ENCODE assay signal across 12 cellular contexts in the genomic region with DNA sequence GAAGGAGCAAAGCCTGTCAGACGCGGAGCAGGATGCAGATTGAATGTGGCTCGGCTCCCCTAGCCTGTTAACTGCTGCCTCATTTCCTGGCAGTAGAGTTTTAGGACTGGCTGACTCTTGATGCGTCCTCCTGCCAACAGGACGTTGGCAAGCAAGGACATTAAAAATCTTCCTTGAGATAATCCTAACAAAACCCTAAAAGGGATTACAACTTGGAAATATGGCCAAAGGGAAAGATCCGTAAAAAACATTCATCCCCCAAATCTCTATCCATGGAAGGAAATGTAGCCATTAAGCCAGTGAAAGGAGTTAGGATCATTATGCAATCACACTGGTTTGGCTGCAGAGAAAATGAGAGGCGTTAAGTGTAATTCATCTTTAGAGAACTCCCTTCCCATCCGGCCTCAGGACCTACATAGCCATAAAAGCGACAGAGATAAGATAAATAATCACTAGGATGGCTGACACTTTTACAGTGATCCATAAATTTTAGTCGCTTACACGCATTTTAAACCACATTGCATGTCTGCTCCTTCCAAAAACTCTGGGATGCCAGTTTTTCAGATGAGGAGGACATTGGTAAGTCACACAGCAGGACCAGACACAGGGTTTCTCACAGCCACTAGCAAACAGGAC. TPM values are rescaled to one million over a fixed set of nuclear protein-coding genes. Genes with fewer than 3 reads are reported as not detected.
DNase-seq lines count a peak whose midpoint lies in the region; ATAC-seq, FAIRE-seq and TF ChIP-seq lines count a peak whose summit lies in the region.
"Had no signal": no experiment of that assay in that cellular context is flagged by ENCODE, and none has a peak within 500 bp of the region (broad histone marks: within the 10 kb centered on the region; RNA-seq: fewer than 3 reads in every experiment).

No MANE protein-coding gene starts in this region.

- H3K4me1 ChIP-seq in colonic mucosa: no peaks in the 10 kb centered on the region

- intact Hi-C loops in colonic mucosa (cut with DNase I): no loop called here

- H3K9me3 Mint-ChIP-seq in nephron: peaks cover 3% of the 10 kb centered on the region

- no peak overlapping the region for H3K9ac ChIP-seq in colonic mucosa (ENCODE audit: low read depth in 2 of 2, low read length in 2 of 2)

- H3K4me3 Mint-ChIP-seq in nephron: peak overlapping the region in 2 of 3 experiments; percentile 6 to 26

- H3K4me1 Mint-ChIP-seq in nephron: peaks cover 38% of the 10 kb centered on the region

- H3K27me3 Mint-ChIP-seq in nephron (ENCODE audit: low read depth): peaks cover 8% of the 10 kb centered on the region

- H3K27ac ChIP-seq in colonic mucosa: peak overlapping the region; percentile 3

- H3K27me3 ChIP-seq in colonic mucosa: no peaks in the 10 kb centered on the region

- no peak for FAIRE-seq in RCC 7860 (lab: Jason Lieb, UNC)

- H3K36me3 ChIP-seq in colonic mucosa: no peaks in the 10 kb centered on the region

- H3K27ac Mint-ChIP-seq in nephron: peak overlapping the region; percentile 43 to 76 (median 62)

- no peak for TF ChIP-seq CTCF in LNCaP clone FGC (IDR thresholded peaks at IDR 0.05; ENCODE audit: control insufficient read depth, extremely low read depth, insufficient read depth)
- no peak for TF ChIP-seq CTCF in colonic mucosa (IDR thresholded peaks at IDR 0.05)
- TF ChIP-seq CTCF in nephron (IDR thresholded peaks at IDR 0.05; ENCODE audit: unreplicated experiment in 3 of 3): no peak

- H3K9me3 ChIP-seq in colonic mucosa: no peaks in the 10 kb centered on the region

- no peak for ATAC-seq in GM21737 (IDR thresholded peaks at IDR 0.05; ENCODE audit: unreplicated experiment)

- H3K4me3 ChIP-seq in LNCaP clone FGC (ENCODE audit: low read depth, low read length) (no peak overlapping the region), colonic mucosa (no peak overlapping the region)

- DNase-seq in CD1c-positive myeloid dendritic cell (ENCODE audit: extremely low spot score): peak; percentile 14
- DNase-seq in LNCaP clone FGC (ENCODE audit: low read depth): peak; percentile 86
- no peak for DNase-seq in colonic mucosa
- DNase-seq in midbrain (lab: John Stamatoyannopoulos, UW): no peak
- DNase-seq in RCC 7860 (ENCODE audit: low spot score): no peak
- no peak for DNase-seq in DMS79 (lab: John Stamatoyannopoulos, UW)
- DNase-seq: DMS 273 treated with DMSO at 0.1 percent for 48 hours, NCI-H2171 treated with DMSO at 0.1 percent for 48 hours, T1000 had no signal

- H3K36me3 Mint-ChIP-seq in nephron (ENCODE audit: low read depth): peaks cover 4% of the 10 kb centered on the region

RNA-seq across cellular contexts. Expression of a gene that starts 44.5 kb away (rescaled TPM):
- 1 to 10 TPM in 1 of 2 donors, under 1 TPM in 1; 0.72 to 1.9 TPM for total RNA-seq in colonic mucosa
- total RNA-seq: epithelial cell of proximal tubule had no signal

Comparison
In these comparisons a context has a peak if more than half of its experiments do, and no peak if none do; other contexts are left out.
1. DNase-seq: peak in CD1c-positive myeloid dendritic cell (single experiment) and LNCaP clone FGC (single experiment); none in colonic mucosa (single experiment), midbrain (single experiment), RCC 7860 (single experiment) and DMS79 (single experiment).